29 cellular contexts compared by ENCODE assay signal in the genomic region with DNA sequence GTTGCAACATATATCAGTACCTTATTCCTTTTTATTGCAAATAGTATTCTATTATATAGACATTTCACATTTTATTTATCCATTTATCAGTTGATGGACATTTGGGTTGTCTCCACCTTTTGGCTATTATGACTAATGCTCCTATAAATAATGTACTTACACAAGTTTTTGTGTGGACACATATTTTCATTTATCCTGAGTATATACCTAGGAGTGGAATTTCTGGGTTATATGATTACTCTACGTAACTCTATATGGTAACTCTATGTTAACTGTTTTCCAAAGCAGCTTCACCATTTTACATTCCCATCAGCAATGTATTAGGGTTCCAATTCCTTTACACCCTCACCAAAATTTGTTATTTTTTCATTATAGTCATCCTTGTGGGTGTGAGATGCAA.
"Had no signal": no experiment of that assay in that cellular context is flagged by ENCODE, and none has a peak within 500 bp of the region (broad histone marks: within the 10 kb centered on the region; RNA-seq: fewer than 3 reads in every experiment).

No MANE protein-coding gene starts in this region.

- H3K4me1 ChIP-seq: stomach, suprapubic skin, testis, thyroid gland, tibial artery, tibial nerve, transverse colon, upper lobe of left lung, upper lobe of right lung, uterus had no signal

- H3K27me3 Mint-ChIP-seq: stimulated activated memory B cell treated with anti-CD40 and anti-IgM and Interleukin-4, amounts not matched to agents 10 μg/mL and 1 μg/mL and 100 μg/mL, for 72 hours; stimulated activated naive B cell treated with anti-CD40 and anti-IgM and Interleukin-4, amounts not matched to agents 10 μg/mL and 1 μg/mL and 100 μg/mL, for 72 hours; stimulated activated naive CD8-positive, alpha-beta T cell treated with anti-CD3 and anti-CD28 coated beads, Interleukin-15, amount 100 ng/mL, for 72 hours; stimulated activated naive CD8-positive, alpha-beta T cell treated with anti-CD3 and anti-CD28 coated beads, Interleukin-15, Interleukin-2, amounts not matched to agents 100 ng/mL and 50 ng/mL, for 24 hours; type B pancreatic cell had no signal

- H3K27ac Mint-ChIP-seq: stimulated activated effector memory CD8-positive, alpha-beta T cell treated with anti-CD3 and anti-CD28 coated beads, Interleukin-12 subunit alpha, Interleukin-12 subunit beta, amount 100 ng/mL, for 72 hours; stimulated activated memory B cell treated with anti-CD40 and anti-IgM and Interleukin-4, amounts not matched to agents 10 μg/mL and 1 μg/mL and 100 μg/mL, for 72 hours; stimulated activated naive B cell treated with anti-CD40 and anti-IgM and Interleukin-4, amounts not matched to agents 10 μg/mL and 1 μg/mL and 100 μg/mL, for 72 hours; stimulated activated naive CD8-positive, alpha-beta T cell treated with anti-CD3 and anti-CD28 coated beads, Interleukin-15, amount 100 ng/mL, for 72 hours; stimulated activated naive CD8-positive, alpha-beta T cell treated with anti-CD3 and anti-CD28 coated beads, Interleukin-15, Interleukin-2, amounts not matched to agents 100 ng/mL and 50 ng/mL, for 24 hours; type B pancreatic cell had no signal

- H3K9me3 ChIP-seq: stomach, suprapubic skin, testis, thoracic aorta, thyroid gland, tibial artery, tibial nerve, transverse colon, upper lobe of left lung, upper lobe of right lung, uterus, vagina had no signal

- H3K4me3 Mint-ChIP-seq: stimulated activated effector memory CD8-positive, alpha-beta T cell treated with anti-CD3 and anti-CD28 coated beads, Interleukin-12 subunit alpha, Interleukin-12 subunit beta, amount 100 ng/mL, for 72 hours; stimulated activated memory B cell treated with anti-CD40 and anti-IgM and Interleukin-4, amounts not matched to agents 10 μg/mL and 1 μg/mL and 100 μg/mL, for 72 hours; stimulated activated naive B cell treated with anti-CD40 and anti-IgM and Interleukin-4, amounts not matched to agents 10 μg/mL and 1 μg/mL and 100 μg/mL, for 72 hours; stimulated activated naive CD8-positive, alpha-beta T cell treated with anti-CD3 and anti-CD28 coated beads, Interleukin-15, amount 100 ng/mL, for 72 hours; stimulated activated naive CD8-positive, alpha-beta T cell treated with anti-CD3 and anti-CD28 coated beads, Interleukin-15, Interleukin-2, amounts not matched to agents 100 ng/mL and 50 ng/mL, for 24 hours; type B pancreatic cell had no signal

- DNase-seq: stimulated activated CD4-positive, alpha-beta T cell treated with anti-CD3 and anti-CD28 coated beads, Interleukin-2, amount 100 ng/mL, for 48 hours; stimulated activated CD4-positive, alpha-beta T cell treated with anti-CD3 and anti-CD28 coated beads, Interleukin-4, amount 100 ng/mL, for 1 hour; stimulated activated CD4-positive, alpha-beta T cell treated with anti-CD3 and anti-CD28 coated beads, Interleukin-4, amount 100 ng/mL, for 24 hours; stimulated activated CD4-positive, alpha-beta T cell treated with anti-CD3 and anti-CD28 coated beads, Interleukin-4, amount 100 ng/mL, for 4 hours; stimulated activated CD8-positive, alpha-beta memory T cell treated with anti-CD3 and anti-CD28 coated beads, Interleukin-4, amount 100 ng/mL, for 48 hours; stimulated activated naive B cell treated with anti-CD40 and anti-IgM and Interleukin-4, amounts not matched to agents 10 μg/mL and 1 μg/mL and 100 μg/mL, for 72 hours; stimulated activated naive CD4-positive, alpha-beta T cell; stimulated activated naive CD4-positive, alpha-beta T cell treated with Interleukin-2 at 50 U/mL for 16 hours; stimulated activated naive CD8-positive, alpha-beta T cell treated with anti-CD3 and anti-CD28 coated beads, Interleukin-15, amount 100 ng/mL, for 72 hours; stimulated activated naive CD8-positive, alpha-beta T cell treated with anti-CD3 and anti-CD28 coated beads, Interleukin-15, Interleukin-2, amounts not matched to agents 100 U/mL and 50 U/mL, for 24 hours; stomach; substantia nigra; testis; thyroid gland; tibial artery; transverse colon; trophoblast cell; upper lobe of left lung; upper lobe of right lung; uterus had no signal

- ATAC-seq: stimulated activated effector memory CD8-positive, alpha-beta T cell treated with anti-CD3 and anti-CD28 coated beads, Interleukin-12 subunit alpha, Interleukin-12 subunit beta, amount 100 ng/mL, for 72 hours; stimulated activated memory B cell treated with anti-CD40 and anti-IgM and Interleukin-4, amounts not matched to agents 10 μg/mL and 1 μg/mL and 100 μg/mL, for 72 hours; stimulated activated naive B cell treated with anti-CD40 and anti-IgM and Interleukin-4, amounts not matched to agents 10 μg/mL and 1 μg/mL and 100 μg/mL, for 72 hours; stimulated activated naive CD8-positive, alpha-beta T cell treated with anti-CD3 and anti-CD28 coated beads, Interleukin-15, amount 100 ng/mL, for 72 hours; stimulated activated naive CD8-positive, alpha-beta T cell treated with anti-CD3 and anti-CD28 coated beads, Interleukin-15, Interleukin-2, amounts not matched to agents 100 U/mL and 50 U/mL, for 24 hours; upper lobe of right lung had no signal

- H3K4me3 ChIP-seq: stomach, suprapubic skin, testis, thoracic aorta, thyroid gland, tibial artery, tibial nerve, transverse colon, upper lobe of left lung, upper lobe of right lung, uterus, vagina had no signal

- FAIRE-seq: urothelium cell line had no signal

- H3K36me3 ChIP-seq: uterus had no signal

- H3K27ac ChIP-seq: stomach, suprapubic skin, testis, thoracic aorta, thyroid gland, tibial artery, tibial nerve, transverse colon, upper lobe of left lung, upper lobe of right lung, uterus, vagina had no signal

- H3K4me1 Mint-ChIP-seq: stimulated activated effector memory CD8-positive, alpha-beta T cell treated with anti-CD3 and anti-CD28 coated beads, Interleukin-12 subunit alpha, Interleukin-12 subunit beta, amount 100 ng/mL, for 72 hours; stimulated activated memory B cell treated with anti-CD40 and anti-IgM and Interleukin-4, amounts not matched to agents 10 μg/mL and 1 μg/mL and 100 μg/mL, for 72 hours; stimulated activated naive B cell treated with anti-CD40 and anti-IgM and Interleukin-4, amounts not matched to agents 10 μg/mL and 1 μg/mL and 100 μg/mL, for 72 hours; stimulated activated naive CD8-positive, alpha-beta T cell treated with anti-CD3 and anti-CD28 coated beads, Interleukin-15, amount 100 ng/mL, for 72 hours had no signal

- H3K27me3 ChIP-seq: stomach, suprapubic skin, testis, thyroid gland, tibial artery, tibial nerve, transverse colon, upper lobe of left lung, upper lobe of right lung, uterus, vagina had no signal
